In the genomic region with DNA sequence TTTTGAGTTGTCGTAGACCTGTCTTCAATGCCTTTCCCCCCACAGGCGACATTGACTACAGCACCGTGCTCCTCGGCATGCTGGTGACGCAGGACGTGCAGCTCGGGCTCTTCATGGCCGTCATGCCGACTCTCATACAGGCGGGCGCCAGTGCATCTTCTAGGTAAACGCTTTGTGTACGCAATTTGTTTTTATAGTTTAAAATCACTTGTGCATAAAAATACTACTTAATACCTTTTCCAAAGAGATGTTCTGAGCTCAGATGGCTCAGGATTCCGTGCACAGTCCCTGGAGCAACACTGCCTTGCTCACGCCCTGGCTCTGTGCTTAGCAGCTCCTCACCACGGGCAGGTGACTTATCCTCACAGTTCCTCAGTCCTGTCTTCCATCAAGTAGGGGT, we compare ENCODE assay signal across 16 cellular contexts. TPM values are rescaled to one million over a fixed set of nuclear protein-coding genes. Genes with fewer than 3 reads are reported as not detected.
DNase-seq lines count a peak whose midpoint lies in the region; ATAC-seq and TF ChIP-seq lines count a peak whose summit lies in the region.
"Had no signal": no experiment of that assay in that cellular context is flagged by ENCODE, and none has a peak within 500 bp of the region (broad histone marks: within the 10 kb centered on the region; RNA-seq: fewer than 3 reads in every experiment).

No MANE protein-coding gene starts in this region.

- H3K27me3 ChIP-seq in sigmoid colon: no peaks in the 10 kb centered on the region

- H3K27me3 Mint-ChIP-seq in endothelial cell (ENCODE audit: unreplicated experiment) (peaks cover 1% of the 10 kb centered on the region), osteocyte (ENCODE audit: unreplicated experiment) (no peaks in the 10 kb centered on the region)
- H3K27me3 Mint-ChIP-seq: CD4-positive, alpha-beta memory T cell had no signal

- TF ChIP-seq CTCF in endothelial cell (IDR thresholded peaks at IDR 0.05; ENCODE audit: unreplicated experiment) (no peak), osteocyte (IDR thresholded peaks at IDR 0.05) (no peak), sigmoid colon (IDR thresholded peaks at IDR 0.05) (no peak)

- peaks cover 4 to 71% (median 14%) of the 10 kb centered on the region in 4 donors for H3K36me3 ChIP-seq in sigmoid colon

- H3K9me3 ChIP-seq in sigmoid colon: no peaks in the 10 kb centered on the region

- no peak overlapping the region for H3K4me3 ChIP-seq in sigmoid colon
- H3K4me3 ChIP-seq: GM23338 had no signal

- H3K4me3 Mint-ChIP-seq in endothelial cell (ENCODE audit: unreplicated experiment): peak overlapping the region; percentile 7
- H3K4me3 Mint-ChIP-seq in osteocyte (ENCODE audit: unreplicated experiment): no peak overlapping the region
- H3K4me3 Mint-ChIP-seq: CD4-positive, alpha-beta memory T cell; GM23338; H9 had no signal

- H3K9me3 Mint-ChIP-seq in endothelial cell (ENCODE audit: unreplicated experiment) (no peaks in the 10 kb centered on the region), osteocyte (ENCODE audit: unreplicated experiment) (no peaks in the 10 kb centered on the region)
- H3K9me3 Mint-ChIP-seq: CD4-positive, alpha-beta memory T cell; GM23338; H9 had no signal

- TF ChIP-seq EP300 in sigmoid colon (IDR thresholded peaks at IDR 0.05): no peak

- intact Hi-C loops in sigmoid colon (cut with DNase I): no loop called here

- TF ChIP-seq POLR2A in sigmoid colon (IDR thresholded peaks at IDR 0.05): no peak

- no peaks in the 10 kb centered on the region for H3K4me1 ChIP-seq in sigmoid colon

- H3K27ac Mint-ChIP-seq in endothelial cell (ENCODE audit: unreplicated experiment) (no peak overlapping the region), osteocyte (ENCODE audit: unreplicated experiment) (no peak overlapping the region)
- H3K27ac Mint-ChIP-seq: GM23338 had no signal

- H3K4me1 Mint-ChIP-seq in endothelial cell (ENCODE audit: unreplicated experiment) (no peaks in the 10 kb centered on the region), osteocyte (ENCODE audit: unreplicated experiment) (peaks cover 2% of the 10 kb centered on the region)
- H3K4me1 Mint-ChIP-seq: GM23338, H9 had no signal

- WGBS in sigmoid colon, 2 donors: 92 to 98% methylated on average over 16 of the region's 16 CpGs

- no peak for ATAC-seq in GM21515 (IDR thresholded peaks at IDR 0.05; ENCODE audit: unreplicated experiment)
- no peak for ATAC-seq in GM18858 (IDR thresholded peaks at IDR 0.05; ENCODE audit: unreplicated experiment)
- no peak for ATAC-seq in HG02870 (IDR thresholded peaks at IDR 0.05; ENCODE audit: unreplicated experiment)
- ATAC-seq: GM23338, HCT116 had no signal

- DNase-seq in endothelial cell (ENCODE audit: low spot score) (no peak), osteocyte (ENCODE audit: extremely low spot score, unreplicated experiment) (peak; percentile 30), sigmoid colon (peak; percentile 35)
- DNase-seq: C1 segment of cervical spinal cord; Calu3; CD4-positive, alpha-beta memory T cell; COR-L47; DMS53; DMS79 treated with DMSO at 0.1 percent for 48 hours; GF-D8; H9 had no signal

- peaks cover 29% of the 10 kb centered on the region for H3K36me3 Mint-ChIP-seq in endothelial cell (ENCODE audit: low read depth, unreplicated experiment)
- H3K36me3 Mint-ChIP-seq in osteocyte (ENCODE audit: unreplicated experiment): peaks cover 42% of the 10 kb centered on the region

- H3K27ac ChIP-seq in sigmoid colon: no peak overlapping the region

RNA-seq across cellular contexts. Expression of gene DCUN1D2, which starts 30.1 kb away (rescaled TPM):
- 23.9 TPM for total RNA-seq in endothelial cell (ENCODE audit: unreplicated experiment)
- total RNA-seq in osteocyte: 27.5 and 29.0 TPM in 2 replicates
- 10 to 100 TPM; 20.6 to 33.0 (median 27.6) TPM for total RNA-seq in sigmoid colon
- 10 to 100 TPM in 1 of 3 donors, 1 to 10 TPM in 2; 6.6 to 10.2 (median 7.9) TPM for polyA plus RNA-seq in sigmoid colon
